ENCODE assay signal across 21 cellular contexts in genomic region chr1:2602311-2602835, GRCh38. TPM values are rescaled to one million over a fixed set of nuclear protein-coding genes. Genes with fewer than 3 reads are reported as not detected.
"Had no signal": no experiment of that assay in that cellular context is flagged by ENCODE, and none has a peak within 500 bp of the region (broad histone marks: within the 10 kb centered on the region; RNA-seq: fewer than 3 reads in every experiment).

No MANE protein-coding gene starts in this region.

- H3K27me3 ChIP-seq: ascending aorta had no signal

- H3K4me3 Mint-ChIP-seq: activated CD4-positive, alpha-beta memory T cell treated with anti-CD3 and anti-CD28 coated beads, Interleukin-2, amount 10 ng/mL, durations not matched to agents 7 days and 5 days; activated CD8-positive, alpha-beta memory T cell treated with anti-CD3 and anti-CD28 coated beads, Interleukin-2, amount 10 ng/mL, durations not matched to agents 7 days and 5 days; activated naive CD4-positive, alpha-beta T cell treated with anti-CD3 and anti-CD28 coated beads for 36 hours; memory B cell; naive B cell; stimulated activated naive CD8-positive, alpha-beta T cell treated with anti-CD3 and anti-CD28 coated beads, Interleukin-15, Interleukin-2, amounts not matched to agents 100 ng/mL and 50 ng/mL, for 24 hours; T-cell; WTC11 had no signal

- H3K27ac ChIP-seq: ascending aorta, breast epithelium, esophagus muscularis mucosa, SK-N-MC had no signal

- H3K4me3 ChIP-seq: ascending aorta, breast epithelium, esophagus muscularis mucosa, mucosa of descending colon, SK-N-MC had no signal

- ATAC-seq: activated CD8-positive, alpha-beta memory T cell treated with anti-CD3 and anti-CD28 coated beads, Interleukin-2, amount 10 ng/mL, durations not matched to agents 7 days and 5 days; mucosa of descending colon; T-cell; WTC11 had no signal

- H3K36me3 Mint-ChIP-seq: activated CD8-positive, alpha-beta memory T cell treated with anti-CD3 and anti-CD28 coated beads, Interleukin-2, amount 10 ng/mL, durations not matched to agents 7 days and 5 days; T-cell; WTC11 had no signal

- H3K4me1 ChIP-seq: ascending aorta, breast epithelium had no signal

- H3K9me3 Mint-ChIP-seq: activated CD4-positive, alpha-beta memory T cell treated with anti-CD3 and anti-CD28 coated beads, Interleukin-2, amount 10 ng/mL, durations not matched to agents 7 days and 5 days; stimulated activated naive CD8-positive, alpha-beta T cell treated with anti-CD3 and anti-CD28 coated beads, Interleukin-15, Interleukin-2, amounts not matched to agents 100 ng/mL and 50 ng/mL, for 24 hours had no signal

- H3K4me1 Mint-ChIP-seq: activated CD4-positive, alpha-beta memory T cell treated with anti-CD3 and anti-CD28 coated beads, Interleukin-2, amount 10 ng/mL, durations not matched to agents 7 days and 5 days; activated CD8-positive, alpha-beta memory T cell treated with anti-CD3 and anti-CD28 coated beads, Interleukin-2, amount 10 ng/mL, durations not matched to agents 7 days and 5 days; T-cell; WTC11 had no signal

- H3K9me3 ChIP-seq: mucosa of descending colon had no signal

- H3K27me3 Mint-ChIP-seq: stimulated activated naive CD8-positive, alpha-beta T cell treated with anti-CD3 and anti-CD28 coated beads, Interleukin-15, Interleukin-2, amounts not matched to agents 100 ng/mL and 50 ng/mL, for 24 hours had no signal

- H3K27ac Mint-ChIP-seq: activated CD4-positive, alpha-beta memory T cell treated with anti-CD3 and anti-CD28 coated beads, Interleukin-2, amount 10 ng/mL, durations not matched to agents 7 days and 5 days; activated CD8-positive, alpha-beta memory T cell treated with anti-CD3 and anti-CD28 coated beads, Interleukin-2, amount 10 ng/mL, durations not matched to agents 7 days and 5 days; activated naive CD4-positive, alpha-beta T cell treated with anti-CD3 and anti-CD28 coated beads for 36 hours; memory B cell; stimulated activated naive CD8-positive, alpha-beta T cell treated with anti-CD3 and anti-CD28 coated beads, Interleukin-15, Interleukin-2, amounts not matched to agents 100 ng/mL and 50 ng/mL, for 24 hours; WTC11 had no signal

- DNase-seq: activated CD4-positive, alpha-beta T cell treated with anti-CD3 and anti-CD28 coated beads for 48 hours; activated CD8-positive, alpha-beta memory T cell treated with anti-CD3 and anti-CD28 coated beads, Interleukin-2, amount 10 ng/mL, durations not matched to agents 7 days and 5 days; activated naive CD4-positive, alpha-beta T cell treated with anti-CD3 and anti-CD28 coated beads for 36 hours; cerebellar nuclear complex; effector CD8-positive, alpha-beta T cell; naive B cell; nucleus accumbens; retina; stimulated activated CD4-positive, alpha-beta T cell treated with anti-CD3 and anti-CD28 coated beads, Interleukin-12 subunit alpha, Interleukin-12 subunit beta, amount 100 ng/mL, for 4 hours; stimulated activated CD4-positive, alpha-beta T cell treated with anti-CD3 and anti-CD28 coated beads, Interleukin-1b, Interleukin-23, amount 100 ng/mL, for 48 hours; trophoblast cell had no signal

- H3K36me3 ChIP-seq: ascending aorta, breast epithelium, esophagus muscularis mucosa had no signal

RNA-seq across cellular contexts. Expression of gene MMEL1, which starts 30.4 kb away (rescaled TPM):
- total RNA-seq: ascending aorta, WTC11 had no signal
